ENCODE assay signal across 11 cellular contexts in genomic region chr11:76653674-76654309, GRCh38. TPM values are rescaled to one million over a fixed set of nuclear protein-coding genes. Genes with fewer than 3 reads are reported as not detected.
DNase-seq lines count a peak whose midpoint lies in the region; ATAC-seq and TF ChIP-seq lines count a peak whose summit lies in the region.
"Had no signal": no experiment of that assay in that cellular context is flagged by ENCODE, and none has a peak within 500 bp of the region (broad histone marks: within the 10 kb centered on the region; RNA-seq: fewer than 3 reads in every experiment).

No MANE protein-coding gene starts in this region.

- intact Hi-C loops in right cardiac atrium (cut with DNase I) (no loop called here), sigmoid colon (cut with DNase I) (loop anchor here (5.0 kb wide), 1 partner anchor 46 kb away; no protein-coding TSS in a partner anchor)

- no peaks in the 10 kb centered on the region for H3K36me3 ChIP-seq in sigmoid colon

- no peaks in the 10 kb centered on the region for H3K9me3 ChIP-seq in right cardiac atrium (ENCODE audit: control insufficient read depth, low read length)
- no peaks in the 10 kb centered on the region for H3K9me3 ChIP-seq in sigmoid colon

- DNase-seq in DMS 273 treated with DMSO at 0.1 percent for 48 hours (lab: John Stamatoyannopoulos, UW) (peak; percentile 49), astrocyte of the hippocampus (ENCODE audit: low read depth, low spot score) (peak; percentile 61), right cardiac atrium (peak; percentile 76 to 85 (median 82)), sigmoid colon (peak; percentile 84), inferior parietal cortex (ENCODE audit: extremely low spot score) (no peak), NOMO-1 treated with DMSO at 0.1 percent for 48 hours (lab: John Stamatoyannopoulos, UW; ENCODE audit: unreplicated experiment) (no peak), NCI-H1694 treated with DMSO at 0.1 percent for 48 hours (lab: John Stamatoyannopoulos, UW) (no peak)
- DNase-seq: DMS53, Kasumi-1, NCI-H774 had no signal

- TF ChIP-seq EP300 in sigmoid colon (IDR thresholded peaks at IDR 0.05) = no peak

- ATAC-seq in right cardiac atrium (peak; percentile 64 to 73), HG03354 (IDR thresholded peaks at IDR 0.05; ENCODE audit: poor library complexity, severe bottlenecking, unreplicated experiment) (no peak)

- 56% methylated on average over 11 of the region's 11 CpGs for WGBS in right cardiac atrium
- WGBS in sigmoid colon, 2 donors = 76 to 82% methylated on average over 11 of the region's 11 CpGs

- TF ChIP-seq CTCF in sigmoid colon (IDR thresholded peaks at IDR 0.05) = no peak

- H3K27ac ChIP-seq in right cardiac atrium (ENCODE audit: low read length) (peak overlapping the region; percentile 55), sigmoid colon (peak overlapping the region; percentile 48 to 73 (median 67))

- no peak for TF ChIP-seq POLR2A in sigmoid colon (IDR thresholded peaks at IDR 0.05)

- H3K4me1 ChIP-seq in right cardiac atrium (ENCODE audit: control insufficient read depth, insufficient read depth, low read length) = peaks cover 7% of the 10 kb centered on the region
- peaks cover 0 to 42% (median 37%) of the 10 kb centered on the region in 4 donors for H3K4me1 ChIP-seq in sigmoid colon

- H3K27me3 ChIP-seq in right cardiac atrium (ENCODE audit: control insufficient read depth, insufficient read depth) (no peaks in the 10 kb centered on the region), sigmoid colon (no peaks in the 10 kb centered on the region)

- H3K4me3 ChIP-seq in right cardiac atrium (ENCODE audit: low read length) = no peak overlapping the region
- H3K4me3 ChIP-seq in sigmoid colon = no peak overlapping the region

RNA-seq across cellular contexts. Expression of gene LRRC32, which starts 16.8 kb away (rescaled TPM):
- 10 to 100 TPM; 27.7 to 49.9 (median 44.9) TPM for total RNA-seq in right cardiac atrium
- polyA plus RNA-seq in right cardiac atrium = 72.1 TPM
- 10 to 100 TPM in 3 of 4 donors, 1 to 10 TPM in 1; 6.4 to 30.7 (median 16.2) TPM for total RNA-seq in sigmoid colon
- 10 to 100 TPM in 1 of 3 donors, 1 to 10 TPM in 1, under 1 TPM in 1; 0.69 to 18.3 (median 1.8) TPM for polyA plus RNA-seq in sigmoid colon

Comparison
In these comparisons a context has a peak if more than half of its experiments do, and no peak if none do; other contexts are left out.
1. DNase-seq: peak in DMS 273 treated with DMSO at 0.1 percent for 48 hours (single experiment), astrocyte of the hippocampus (single experiment), right cardiac atrium (3 of 3) and sigmoid colon (single experiment); none in inferior parietal cortex (single experiment), NOMO-1 treated with DMSO at 0.1 percent for 48 hours (single experiment) and NCI-H1694 treated with DMSO at 0.1 percent for 48 hours (single experiment).